In the genomic region with DNA sequence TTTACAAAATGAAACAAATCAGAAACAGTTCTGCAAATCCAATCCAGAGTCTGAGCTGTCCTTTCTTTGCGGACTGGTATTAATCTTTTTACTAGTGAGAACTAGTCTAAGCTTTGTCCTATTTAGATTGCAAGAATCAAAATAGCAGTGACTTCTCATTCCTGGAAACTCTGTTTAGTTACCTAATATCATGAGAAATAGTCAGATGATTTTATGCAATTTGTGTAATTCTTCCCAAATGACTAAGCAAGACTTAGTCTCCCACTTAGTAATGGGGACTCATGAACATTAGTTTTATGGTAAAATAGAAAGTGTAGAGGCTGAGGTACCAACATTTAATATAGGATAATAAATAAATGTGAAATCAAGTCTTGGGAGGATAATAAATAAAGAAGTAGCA, we compare ENCODE assay signal across 18 cellular contexts.
A peak's percentile ranks its signal among the peaks of the same experiment; 100 is the strongest.
DNase-seq lines count a peak whose midpoint lies in the region; ATAC-seq and TF ChIP-seq lines count a peak whose summit lies in the region.
"Had no signal": no experiment of that assay in that cellular context is flagged by ENCODE, and none has a peak within 500 bp of the region (broad histone marks: within the 10 kb centered on the region; RNA-seq: fewer than 3 reads in every experiment).

No MANE protein-coding gene starts in this region.

- peaks cover 10% of the 10 kb centered on the region for H3K9me3 ChIP-seq in adipocyte (ENCODE audit: control insufficient read depth, low read length)
- H3K9me3 ChIP-seq: BE2C had no signal

- ATAC-seq in GM19035 (IDR thresholded peaks at IDR 0.05; ENCODE audit: unreplicated experiment) (no peak), GM18511 (IDR thresholded peaks at IDR 0.05; ENCODE audit: unreplicated experiment) (no peak)

- H3K36me3 ChIP-seq in adipocyte (ENCODE audit: control insufficient read depth, insufficient read depth, low read length, severe bottlenecking): no peaks in the 10 kb centered on the region
- H3K36me3 ChIP-seq: BE2C, HAP-1 had no signal

- H3K27me3 ChIP-seq in adipocyte (replicated peaks; ENCODE audit: control insufficient read depth, insufficient read depth, low read length): no peaks in the 10 kb centered on the region
- H3K27me3 ChIP-seq: BE2C had no signal

- TF ChIP-seq CTCF in epithelial cell of esophagus (IDR thresholded peaks at IDR 0.05; ENCODE audit: insufficient read depth, low read depth, low read length, missing control alignments): no peak

- H3K4me3 ChIP-seq in adipocyte (ENCODE audit: low read length) (no peak overlapping the region), epithelial cell of esophagus (ENCODE audit: low read length) (no peak overlapping the region)
- H3K4me3 ChIP-seq: HAP-1 had no signal

- peaks cover 13% of the 10 kb centered on the region for H3K4me1 ChIP-seq in adipocyte (ENCODE audit: control insufficient read depth, insufficient read depth, low read length)
- H3K4me1 ChIP-seq: HAP-1 had no signal

- DNase-seq in adipocyte (ENCODE audit: low read depth) (no peak), epithelial cell of esophagus (ENCODE audit: low read depth) (peak; percentile 0), renal cortical epithelial cell (ENCODE audit: low read depth) (peak; percentile 1), NAMALWA (ENCODE audit: low spot score) (no peak), NCI-H2227 (lab: John Stamatoyannopoulos, UW; ENCODE audit: unreplicated experiment) (no peak)
- DNase-seq: ACHN; BE2C; C1 segment of cervical spinal cord; CD4-positive, CD25-positive, alpha-beta regulatory T cell; CD8-positive, alpha-beta memory T cell; COR-L47; DMS 273 treated with DMSO at 0.1 percent for 48 hours; DMS53; DND-41; EL had no signal

- H3K9ac ChIP-seq in adipocyte (ENCODE audit: low read length): peak overlapping the region; percentile 48

Comparison
In these comparisons a context has a peak if more than half of its experiments do, and no peak if none do; other contexts are left out.
1. DNase-seq: peak in epithelial cell of esophagus (single experiment) and renal cortical epithelial cell (single experiment); none in adipocyte (single experiment), NAMALWA (single experiment) and NCI-H2227 (single experiment).